ENCODE assay signal across 27 cellular contexts in the genomic region with DNA sequence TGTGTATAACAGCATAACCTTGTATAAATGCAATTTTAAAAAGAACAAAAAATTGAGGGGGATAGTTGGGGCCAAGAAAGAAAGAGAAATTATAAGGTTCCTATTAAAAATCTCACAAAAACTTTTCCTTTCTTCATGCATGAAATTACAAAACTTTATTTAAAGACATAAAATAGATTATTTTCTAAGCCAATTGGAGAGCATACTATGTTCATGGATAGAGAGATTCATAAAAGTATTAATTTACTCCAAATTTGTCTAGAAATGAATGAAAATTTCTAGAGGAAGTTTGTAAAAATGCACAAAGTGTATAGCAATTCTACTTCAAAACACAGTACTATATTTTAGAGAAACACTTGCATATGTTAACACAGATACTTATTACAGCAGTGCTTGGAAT.
"Had no signal": no experiment of that assay in that cellular context is flagged by ENCODE, and none has a peak within 500 bp of the region (broad histone marks: within the 10 kb centered on the region; RNA-seq: fewer than 3 reads in every experiment).

No MANE protein-coding gene starts in this region.

- FAIRE-seq: urothelium cell line had no signal

- ATAC-seq: stimulated activated effector memory CD8-positive, alpha-beta T cell treated with anti-CD3 and anti-CD28 coated beads, Interleukin-12 subunit alpha, Interleukin-12 subunit beta, amount 100 ng/mL, for 72 hours; stimulated activated memory B cell treated with anti-CD40 and anti-IgM and Interleukin-4, amounts not matched to agents 10 μg/mL and 1 μg/mL and 100 μg/mL, for 72 hours; stimulated activated naive B cell treated with anti-CD40 and anti-IgM and Interleukin-4, amounts not matched to agents 10 μg/mL and 1 μg/mL and 100 μg/mL, for 72 hours; stimulated activated naive CD8-positive, alpha-beta T cell treated with anti-CD3 and anti-CD28 coated beads, Interleukin-15, amount 100 ng/mL, for 72 hours; stimulated activated naive CD8-positive, alpha-beta T cell treated with anti-CD3 and anti-CD28 coated beads, Interleukin-15, Interleukin-2, amounts not matched to agents 100 U/mL and 50 U/mL, for 24 hours; upper lobe of right lung had no signal

- H3K9me3 ChIP-seq: suprapubic skin, testis, thyroid gland, upper lobe of left lung, upper lobe of right lung, uterus, vagina had no signal

- H3K4me1 ChIP-seq: suprapubic skin, upper lobe of left lung had no signal

- H3K36me3 ChIP-seq: stomach, suprapubic skin, thoracic aorta, thyroid gland, tibial artery, tibial nerve, transverse colon, upper lobe of left lung, upper lobe of right lung, uterus, vagina had no signal

- DNase-seq: stimulated activated CD4-positive, alpha-beta T cell treated with anti-CD3 and anti-CD28 coated beads, Interleukin-2, amount 100 ng/mL, for 48 hours; stimulated activated CD4-positive, alpha-beta T cell treated with anti-CD3 and anti-CD28 coated beads, Interleukin-4, amount 100 ng/mL, for 1 hour; stimulated activated CD4-positive, alpha-beta T cell treated with anti-CD3 and anti-CD28 coated beads, Interleukin-4, amount 100 ng/mL, for 24 hours; stimulated activated CD4-positive, alpha-beta T cell treated with anti-CD3 and anti-CD28 coated beads, Interleukin-4, amount 100 ng/mL, for 4 hours; stimulated activated CD8-positive, alpha-beta memory T cell treated with anti-CD3 and anti-CD28 coated beads, Interleukin-4, amount 100 ng/mL, for 48 hours; stimulated activated naive B cell treated with anti-CD40 and anti-IgM and Interleukin-4, amounts not matched to agents 10 μg/mL and 1 μg/mL and 100 μg/mL, for 72 hours; stimulated activated naive CD4-positive, alpha-beta T cell; stimulated activated naive CD4-positive, alpha-beta T cell treated with Interleukin-2 at 50 U/mL for 16 hours; stimulated activated naive CD8-positive, alpha-beta T cell treated with anti-CD3 and anti-CD28 coated beads, Interleukin-15, amount 100 ng/mL, for 72 hours; stimulated activated naive CD8-positive, alpha-beta T cell treated with anti-CD3 and anti-CD28 coated beads, Interleukin-15, Interleukin-2, amounts not matched to agents 100 U/mL and 50 U/mL, for 24 hours; stomach; substantia nigra; testis; thyroid gland; tibial artery; transverse colon; trophoblast cell; upper lobe of left lung; upper lobe of right lung; uterus had no signal

- H3K4me3 ChIP-seq: stomach, suprapubic skin, testis, thoracic aorta, thyroid gland, tibial artery, tibial nerve, transverse colon, upper lobe of left lung, upper lobe of right lung, uterus, vagina had no signal

- H3K27ac ChIP-seq: stomach, suprapubic skin, testis, thoracic aorta, thyroid gland, tibial artery, tibial nerve, transverse colon, upper lobe of left lung, upper lobe of right lung, uterus, vagina had no signal

- H3K27me3 ChIP-seq: stomach, suprapubic skin, testis, thyroid gland, tibial artery, tibial nerve, transverse colon, upper lobe of left lung, upper lobe of right lung, uterus, vagina had no signal
